ENCODE assay signal across 2 cellular contexts in genomic region chr22:26781591-26781990, GRCh38.
TF ChIP-seq lines count a peak whose summit lies in the region.

No MANE protein-coding gene starts in this region.

TF ChIP-seq in SK-N-SH, 30 proteins besides CTCF, POLR2A, EP300 and RAD21 (continued from another document):
- TF ChIP-seq, protein P1, sequence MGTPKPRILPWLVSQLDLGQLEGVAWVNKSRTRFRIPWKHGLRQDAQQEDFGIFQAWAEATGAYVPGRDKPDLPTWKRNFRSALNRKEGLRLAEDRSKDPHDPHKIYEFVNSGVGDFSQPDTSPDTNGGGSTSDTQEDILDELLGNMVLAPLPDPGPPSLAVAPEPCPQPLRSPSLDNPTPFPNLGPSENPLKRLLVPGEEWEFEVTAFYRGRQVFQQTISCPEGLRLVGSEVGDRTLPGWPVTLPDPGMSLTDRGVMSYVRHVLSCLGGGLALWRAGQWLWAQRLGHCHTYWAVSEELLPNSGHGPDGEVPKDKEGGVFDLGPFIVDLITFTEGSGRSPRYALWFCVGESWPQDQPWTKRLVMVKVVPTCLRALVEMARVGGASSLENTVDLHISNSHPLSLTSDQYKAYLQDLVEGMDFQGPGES (IDR thresholded peaks at IDR 0.05; ENCODE audit: low read depth, low read length): no peak
- no peak for TF ChIP-seq FOXJ3 (CRISPR knock-in tag; IDR thresholded peaks at IDR 0.05)
- TF ChIP-seq GATA2 (CRISPR knock-in tag; IDR thresholded peaks at IDR 0.05): no peak
- no peak for TF ChIP-seq YY1 (IDR thresholded peaks at IDR 0.05; ENCODE audit: low read depth)
- TF ChIP-seq RCOR1 (IDR thresholded peaks at IDR 0.05; ENCODE audit: low read length): no peak

TF ChIP-seq in SK-N-SH treated with all-trans-retinoic acid at 6 μM for 48 hours, 23 proteins besides CTCF, POLR2A, EP300 and RAD21 (continued from another document):
- no peak for TF ChIP-seq BACH2 (CRISPR knock-in tag; IDR thresholded peaks at IDR 0.05; ENCODE audit: borderline replicate concordance)
- no peak for TF ChIP-seq POU6F1 (CRISPR knock-in tag; IDR thresholded peaks at IDR 0.05; ENCODE audit: borderline replicate concordance, low read depth)
- TF ChIP-seq, protein P2, sequence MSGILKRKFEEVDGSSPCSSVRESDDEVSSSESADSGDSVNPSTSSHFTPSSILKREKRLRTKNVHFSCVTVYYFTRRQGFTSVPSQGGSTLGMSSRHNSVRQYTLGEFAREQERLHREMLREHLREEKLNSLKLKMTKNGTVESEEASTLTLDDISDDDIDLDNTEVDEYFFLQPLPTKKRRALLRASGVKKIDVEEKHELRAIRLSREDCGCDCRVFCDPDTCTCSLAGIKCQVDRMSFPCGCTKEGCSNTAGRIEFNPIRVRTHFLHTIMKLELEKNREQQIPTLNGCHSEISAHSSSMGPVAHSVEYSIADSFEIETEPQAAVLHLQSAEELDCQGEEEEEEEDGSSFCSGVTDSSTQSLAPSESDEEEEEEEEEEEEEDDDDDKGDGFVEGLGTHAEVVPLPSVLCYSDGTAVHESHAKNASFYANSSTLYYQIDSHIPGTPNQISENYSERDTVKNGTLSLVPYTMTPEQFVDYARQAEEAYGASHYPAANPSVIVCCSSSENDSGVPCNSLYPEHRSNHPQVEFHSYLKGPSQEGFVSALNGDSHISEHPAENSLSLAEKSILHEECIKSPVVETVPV (CRISPR knock-in tag; IDR thresholded peaks at IDR 0.05): no peak
- no peak for TF ChIP-seq ZNF70 (CRISPR knock-in tag; IDR thresholded peaks at IDR 0.05)
- TF ChIP-seq GLIS3 (CRISPR knock-in tag; IDR thresholded peaks at IDR 0.05): no peak
- no peak for TF ChIP-seq ZFP30 (CRISPR knock-in tag; IDR thresholded peaks at IDR 0.05)
- TF ChIP-seq CSDC2 (CRISPR knock-in tag; IDR thresholded peaks at IDR 0.05): no peak
- TF ChIP-seq ARNTL (CRISPR knock-in tag; IDR thresholded peaks at IDR 0.05; ENCODE audit: borderline replicate concordance, low read depth): no peak
- TF ChIP-seq, protein P3, sequence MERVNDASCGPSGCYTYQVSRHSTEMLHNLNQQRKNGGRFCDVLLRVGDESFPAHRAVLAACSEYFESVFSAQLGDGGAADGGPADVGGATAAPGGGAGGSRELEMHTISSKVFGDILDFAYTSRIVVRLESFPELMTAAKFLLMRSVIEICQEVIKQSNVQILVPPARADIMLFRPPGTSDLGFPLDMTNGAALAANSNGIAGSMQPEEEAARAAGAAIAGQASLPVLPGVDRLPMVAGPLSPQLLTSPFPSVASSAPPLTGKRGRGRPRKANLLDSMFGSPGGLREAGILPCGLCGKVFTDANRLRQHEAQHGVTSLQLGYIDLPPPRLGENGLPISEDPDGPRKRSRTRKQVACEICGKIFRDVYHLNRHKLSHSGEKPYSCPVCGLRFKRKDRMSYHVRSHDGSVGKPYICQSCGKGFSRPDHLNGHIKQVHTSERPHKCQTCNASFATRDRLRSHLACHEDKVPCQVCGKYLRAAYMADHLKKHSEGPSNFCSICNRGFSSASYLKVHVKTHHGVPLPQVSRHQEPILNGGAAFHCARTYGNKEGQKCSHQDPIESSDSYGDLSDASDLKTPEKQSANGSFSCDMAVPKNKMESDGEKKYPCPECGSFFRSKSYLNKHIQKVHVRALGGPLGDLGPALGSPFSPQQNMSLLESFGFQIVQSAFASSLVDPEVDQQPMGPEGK (CRISPR knock-in tag; IDR thresholded peaks at IDR 0.05; ENCODE audit: borderline replicate concordance): no peak
- TF ChIP-seq ISL1 (CRISPR knock-in tag; IDR thresholded peaks at IDR 0.05): no peak
- no peak for TF ChIP-seq OSR1 (CRISPR knock-in tag; IDR thresholded peaks at IDR 0.05)
- no peak for TF ChIP-seq ZFP3 (CRISPR knock-in tag; IDR thresholded peaks at IDR 0.05)
